Comparison of ENCODE assay signal across 20 cellular contexts in the genomic region with DNA sequence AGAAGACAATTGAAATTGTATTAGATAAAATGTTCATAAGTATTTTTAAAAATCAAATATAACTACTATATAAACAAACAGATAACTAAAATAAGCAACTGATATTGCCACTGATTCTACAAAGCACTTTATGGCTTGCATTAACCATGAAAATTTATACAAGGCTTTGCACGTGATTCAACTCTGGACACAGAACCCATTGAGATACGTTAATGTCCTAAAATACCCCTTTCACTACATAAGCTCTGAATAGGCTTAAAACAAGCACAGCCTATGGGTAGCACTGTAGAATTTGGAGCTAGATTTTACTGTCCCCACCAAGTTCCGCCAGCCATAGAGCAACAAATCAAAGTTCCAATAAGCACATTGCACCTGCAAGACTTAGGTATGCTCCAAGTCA. TPM values are rescaled to one million over a fixed set of nuclear protein-coding genes. Genes with fewer than 3 reads are reported as not detected.
DNase-seq lines count a peak whose midpoint lies in the region; ATAC-seq, FAIRE-seq and TF ChIP-seq lines count a peak whose summit lies in the region.
"Had no signal": no experiment of that assay in that cellular context is flagged by ENCODE, and none has a peak within 500 bp of the region (broad histone marks: within the 10 kb centered on the region; RNA-seq: fewer than 3 reads in every experiment).

No MANE protein-coding gene starts in this region.

- H3K4me3 ChIP-seq in BLaER1 (no peak overlapping the region), HEK293 (ENCODE audit: low read depth, low read length) (no peak overlapping the region)
- H3K4me3 ChIP-seq in naive thymus-derived CD4-positive, alpha-beta T cell (ENCODE audit: low read length): peak overlapping the region; percentile 1
- H3K4me3 ChIP-seq: coronary artery, lung, psoas muscle, SJSA1 had no signal

- peaks cover 49% of the 10 kb centered on the region for H3K4me1 Mint-ChIP-seq in activated CD8-positive, alpha-beta T cell treated with anti-CD3 and anti-CD28 coated beads, Interleukin-2, amount 10 ng/mL, durations not matched to agents 7 days and 5 days (ENCODE audit: low read depth)
- peaks cover 48 to 78% (median 63%) of the 10 kb centered on the region in 7 donors for H3K4me1 Mint-ChIP-seq in naive thymus-derived CD4-positive, alpha-beta T cell

- H3K4me1 ChIP-seq in BLaER1 (peaks cover 43% of the 10 kb centered on the region), HEK293 (ENCODE audit: control insufficient read depth, insufficient read depth, low read length) (peaks cover 38% of the 10 kb centered on the region)
- peaks cover 22 to 23% of the 10 kb centered on the region in 2 donors for H3K4me1 ChIP-seq in naive thymus-derived CD4-positive, alpha-beta T cell (ENCODE audit: control insufficient read depth in 2 of 2, insufficient read depth in 2 of 2, low read length in 2 of 2)

- no peaks in the 10 kb centered on the region for H3K9me3 Mint-ChIP-seq in activated CD8-positive, alpha-beta T cell treated with anti-CD3 and anti-CD28 coated beads, Interleukin-2, amount 10 ng/mL, durations not matched to agents 7 days and 5 days (ENCODE audit: insufficient read depth)
- H3K9me3 Mint-ChIP-seq in naive thymus-derived CD4-positive, alpha-beta T cell: peaks cover 0 to 3% (median 0%) of the 10 kb centered on the region in 11 donors

- H3K36me3 ChIP-seq in BLaER1: no peaks in the 10 kb centered on the region
- H3K36me3 ChIP-seq in HEK293 (ENCODE audit: control insufficient read depth in 2 of 2, insufficient read depth in 1 of 2, low read length in 2 of 2): peaks cover 0 to 2% of the 10 kb centered on the region in 2 experiments
- H3K36me3 ChIP-seq in naive thymus-derived CD4-positive, alpha-beta T cell (ENCODE audit: control insufficient read depth in 2 of 3, insufficient read depth in 3 of 3, low read length in 3 of 3): peaks cover 0 to 3% (median 0%) of the 10 kb centered on the region in 3 experiments

- no peak for TF ChIP-seq POLR2A in H54 (IDR thresholded peaks at IDR 0.05; ENCODE audit: low read depth, low read length)

- DNase-seq in activated CD8-positive, alpha-beta T cell treated with anti-CD3 and anti-CD28 coated beads, Interleukin-2, amount 10 ng/mL, durations not matched to agents 7 days and 5 days: no peak
- DNase-seq in naive thymus-derived CD4-positive, alpha-beta T cell: no peak
- no peak for DNase-seq in RWPE1 (ENCODE audit: low spot score)
- DNase-seq in NCI-H1105 (lab: John Stamatoyannopoulos, UW): no peak
- no peak for DNase-seq in Ammon's horn (ENCODE audit: low spot score)
- no peak for DNase-seq in H54 (ENCODE audit: insufficient read length, low spot score)
- DNase-seq: activated effector memory CD4-positive, alpha-beta T cell treated with anti-CD3 and anti-CD28 coated beads, Interleukin-2, amount 50 U/mL, for 16 hours; DMS79; HCEC 1CT; NCI-H1694 treated with DMSO at 0.1 percent for 48 hours; NCI-H446 treated with DMSO at 0.1 percent for 48 hours; nephron progenitor cell; OCI-M1; psoas muscle had no signal

- H3K4me3 Mint-ChIP-seq in activated CD8-positive, alpha-beta T cell treated with anti-CD3 and anti-CD28 coated beads, Interleukin-2, amount 10 ng/mL, durations not matched to agents 7 days and 5 days: peak overlapping the region; percentile 90
- peak overlapping the region in 8 of 10 donors; percentile 75 to 98 (median 92) for H3K4me3 Mint-ChIP-seq in naive thymus-derived CD4-positive, alpha-beta T cell
- H3K4me3 Mint-ChIP-seq: nephron progenitor cell had no signal

- no peak for TF ChIP-seq CTCF in HEK293 (tag by site-specific recombination; IDR thresholded peaks at IDR 0.05)
- no peak for TF ChIP-seq CTCF in RWPE1 (conservative IDR thresholded peaks at IDR 0.05; ENCODE audit: low read depth)

- H3K27me3 Mint-ChIP-seq in activated CD8-positive, alpha-beta T cell treated with anti-CD3 and anti-CD28 coated beads, Interleukin-2, amount 10 ng/mL, durations not matched to agents 7 days and 5 days (ENCODE audit: low read depth): no peaks in the 10 kb centered on the region
- no peaks in the 10 kb centered on the region for H3K27me3 Mint-ChIP-seq in naive thymus-derived CD4-positive, alpha-beta T cell

- no peaks in the 10 kb centered on the region for H3K27me3 ChIP-seq in BLaER1
- H3K27me3 ChIP-seq in naive thymus-derived CD4-positive, alpha-beta T cell (ENCODE audit: control insufficient read depth in 2 of 2, insufficient read depth in 2 of 2, low read length in 2 of 2): no peaks in the 10 kb centered on the region
- H3K27me3 ChIP-seq: SJSA1 had no signal

- no peak overlapping the region for H3K9ac ChIP-seq in BLaER1

- H3K36me3 Mint-ChIP-seq in activated CD8-positive, alpha-beta T cell treated with anti-CD3 and anti-CD28 coated beads, Interleukin-2, amount 10 ng/mL, durations not matched to agents 7 days and 5 days (ENCODE audit: low read depth): peaks cover 23% of the 10 kb centered on the region
- peaks cover 0 to 12% (median 0%) of the 10 kb centered on the region in 5 donors for H3K36me3 Mint-ChIP-seq in naive thymus-derived CD4-positive, alpha-beta T cell

- H3K27ac ChIP-seq in BLaER1 (no peak overlapping the region), HEK293 (ENCODE audit: extremely low read depth, low read depth, low read length) (no peak overlapping the region), RWPE1 (no peak overlapping the region)
- H3K27ac ChIP-seq in naive thymus-derived CD4-positive, alpha-beta T cell (ENCODE audit: low read depth, low read length): peak overlapping the region; percentile 71
- H3K27ac ChIP-seq: coronary artery, psoas muscle, SJSA1 had no signal

- no peak overlapping the region for H3K27ac Mint-ChIP-seq in activated CD8-positive, alpha-beta T cell treated with anti-CD3 and anti-CD28 coated beads, Interleukin-2, amount 10 ng/mL, durations not matched to agents 7 days and 5 days
- H3K27ac Mint-ChIP-seq in naive thymus-derived CD4-positive, alpha-beta T cell: peak overlapping the region in 8 of 9 donors; percentile 79 to 97 (median 94)
- H3K27ac Mint-ChIP-seq: nephron progenitor cell had no signal

- FAIRE-seq in H54 (lab: Jason Lieb, UNC): no peak
- FAIRE-seq: astrocyte had no signal

- no peak for ATAC-seq in activated CD8-positive, alpha-beta T cell treated with anti-CD3 and anti-CD28 coated beads, Interleukin-2, amount 10 ng/mL, durations not matched to agents 7 days and 5 days
- ATAC-seq in naive thymus-derived CD4-positive, alpha-beta T cell: no peak
- ATAC-seq: psoas muscle had no signal

- intact Hi-C loops in naive thymus-derived CD4-positive, alpha-beta T cell (cut with micrococcal nuclease): loop anchor here in 1 of 2 donors (1.0 kb wide), 1 partner anchor 14 kb away; no protein-coding TSS in a partner anchor

- peaks cover 3% of the 10 kb centered on the region; the same call in 1 of the 2 replicates for H3K9me3 ChIP-seq in BLaER1
- H3K9me3 ChIP-seq in HEK293 (ENCODE audit: control insufficient read depth, insufficient read depth, low read depth, low read length): no peaks in the 10 kb centered on the region
- no peaks in the 10 kb centered on the region for H3K9me3 ChIP-seq in naive thymus-derived CD4-positive, alpha-beta T cell (ENCODE audit: control insufficient read depth in 2 of 3, low read length in 3 of 3)
- H3K9me3 ChIP-seq: psoas muscle, SJSA1 had no signal

- POLR2A ChIA-PET in HEK293 (lab: Yijun Ruan, JAX): no interaction called here
- POLR2A ChIA-PET in activated CD8-positive, alpha-beta T cell treated with anti-CD3 and anti-CD28 coated beads, Interleukin-2, amount 10 ng/mL, durations not matched to agents 7 days and 5 days (lab: Charles Lee): no interaction called here
- POLR2A ChIA-PET in naive thymus-derived CD4-positive, alpha-beta T cell (lab: Charles Lee): interaction anchor here (0.8 to 5.9 kb wide), 5 partner anchors 10 to 149 kb away, joined by 3 to 57 read pairs (median 14); no protein-coding TSS in a partner anchor
- POLR2A ChIA-PET in RWPE1 (lab: Yijun Ruan, JAX; ENCODE audit: low non-redundant PET): no interaction called here

- peaks cover 87% of the 10 kb centered on the region for H4K20me1 ChIP-seq in BLaER1

- peak overlapping the region; percentile 95 for H3K4me2 ChIP-seq in BLaER1

- CTCF ChIA-PET in HEK293 (lab: Yijun Ruan, JAX): interaction anchor here (0.7 to 3.3 kb wide), 4 partner anchors 36 to 737 kb away, joined by 3 to 13 read pairs (median 6); no protein-coding TSS in a partner anchor
- CTCF ChIA-PET in activated CD8-positive, alpha-beta T cell treated with anti-CD3 and anti-CD28 coated beads, Interleukin-2, amount 10 ng/mL, durations not matched to agents 7 days and 5 days (lab: Charles Lee): interaction anchor here (1.0 to 5.1 kb wide), 7 partner anchors 11 to 50 kb away, joined by 3 to 62 read pairs (median 8); no protein-coding TSS in a partner anchor
- CTCF ChIA-PET in naive thymus-derived CD4-positive, alpha-beta T cell (lab: Charles Lee): interaction anchor here (1.3 to 1.6 kb wide), 3 partner anchors 10 to 23 kb away, joined by 4 to 5 read pairs (median 4); no protein-coding TSS in a partner anchor
- CTCF ChIA-PET in RWPE1 (lab: Yijun Ruan, JAX): interaction anchor here (0.6 to 0.7 kb wide), 2 partner anchors 16 to 43 kb away, joined by 3 read pairs; no protein-coding TSS in a partner anchor

TF ChIP-seq in HEK293, 187 proteins besides CTCF, POLR2A, EP300 and RAD21 (continues in another document):
- TF ChIP-seq, protein P1, sequence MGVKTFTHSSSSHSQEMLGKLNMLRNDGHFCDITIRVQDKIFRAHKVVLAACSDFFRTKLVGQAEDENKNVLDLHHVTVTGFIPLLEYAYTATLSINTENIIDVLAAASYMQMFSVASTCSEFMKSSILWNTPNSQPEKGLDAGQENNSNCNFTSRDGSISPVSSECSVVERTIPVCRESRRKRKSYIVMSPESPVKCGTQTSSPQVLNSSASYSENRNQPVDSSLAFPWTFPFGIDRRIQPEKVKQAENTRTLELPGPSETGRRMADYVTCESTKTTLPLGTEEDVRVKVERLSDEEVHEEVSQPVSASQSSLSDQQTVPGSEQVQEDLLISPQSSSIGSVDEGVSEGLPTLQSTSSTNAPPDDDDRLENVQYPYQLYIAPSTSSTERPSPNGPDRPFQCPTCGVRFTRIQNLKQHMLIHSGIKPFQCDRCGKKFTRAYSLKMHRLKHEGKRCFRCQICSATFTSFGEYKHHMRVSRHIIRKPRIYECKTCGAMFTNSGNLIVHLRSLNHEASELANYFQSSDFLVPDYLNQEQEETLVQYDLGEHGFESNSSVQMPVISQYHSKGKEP (tag by site-specific recombination; IDR thresholded peaks at IDR 0.05): 0 out of 2 replicates have a peak, but pooled peaks have one; percentile 12
- no peak for TF ChIP-seq SCRT2 (tag by site-specific recombination; IDR thresholded peaks at IDR 0.05)

RNA-seq across cellular contexts. Expression of a gene that starts 4.5 kb away (rescaled TPM):
- total RNA-seq in activated CD8-positive, alpha-beta T cell treated with anti-CD3 and anti-CD28 coated beads, Interleukin-2, amount 10 ng/mL, durations not matched to agents 7 days and 5 days: 10 to 100 TPM; 27.3 to 27.9 TPM
- total RNA-seq in naive thymus-derived CD4-positive, alpha-beta T cell: 10 to 100 TPM; 33.8 to 64.4 (median 49.9) TPM
- polyA plus RNA-seq in naive thymus-derived CD4-positive, alpha-beta T cell: 10 to 100 TPM; 19.3 to 20.3 TPM

RNA-seq across cellular contexts. Expression of a gene that starts 57.2 kb away (rescaled TPM):
- 100 to 1,000 TPM; 181 to 183 TPM for total RNA-seq in activated CD8-positive, alpha-beta T cell treated with anti-CD3 and anti-CD28 coated beads, Interleukin-2, amount 10 ng/mL, durations not matched to agents 7 days and 5 days
- 100 to 1,000 TPM in 1 of 5 experiments, 10 to 100 TPM in 4; 50.0 to 186 (median 54.4) TPM for total RNA-seq in naive thymus-derived CD4-positive, alpha-beta T cell
- 100 to 1,000 TPM; 144 to 165 TPM for polyA plus RNA-seq in naive thymus-derived CD4-positive, alpha-beta T cell
